Comparison of ENCODE assay signal across 20 cellular contexts in genomic region chr14:33781267-33781666, GRCh38.
DNase-seq lines count a peak whose midpoint lies in the region; ATAC-seq, FAIRE-seq and TF ChIP-seq lines count a peak whose summit lies in the region.
"Had no signal": no experiment of that assay in that cellular context is flagged by ENCODE, and none has a peak within 500 bp of the region (broad histone marks: within the 10 kb centered on the region; RNA-seq: fewer than 3 reads in every experiment).

No MANE protein-coding gene starts in this region.

- no peak overlapping the region for H3K4me3 Mint-ChIP-seq in MCF 10A (ENCODE audit: unreplicated experiment)
- H3K4me3 Mint-ChIP-seq: CD4-positive, CD25-positive, alpha-beta regulatory T cell had no signal

- DNase-seq in MCF 10A (ENCODE audit: unreplicated experiment) (peak; percentile 33), breast epithelium (ENCODE audit: low spot score in 2 of 2) (no peak), RPMI7951 (ENCODE audit: low read depth) (peak; percentile 79), fibroblast of gingiva (ENCODE audit: low read depth) (peak; percentile 59), NCI-H146 treated with DMSO at 0.1 percent for 48 hours (lab: John Stamatoyannopoulos, UW; ENCODE audit: unreplicated experiment) (no peak), HuH-7.5 (ENCODE audit: low spot score) (no peak), psoas muscle (no peak), small intestine (no peak)
- DNase-seq: BE2C; CD4-positive, CD25-positive, alpha-beta regulatory T cell; COR-L47; H7; Kasumi-1; NCI-H1417 treated with DMSO at 0.1 percent for 48 hours; NCI-H1930; NCI-H526; SJCRH30 had no signal

- H3K9me3 Mint-ChIP-seq in MCF 10A (ENCODE audit: unreplicated experiment) = no peaks in the 10 kb centered on the region
- H3K9me3 Mint-ChIP-seq: CD4-positive, CD25-positive, alpha-beta regulatory T cell had no signal

- ATAC-seq in psoas muscle = no peak

- BruUV-seq in MCF 10A (replicated peaks; lab: Mats Ljungman, UMichigan) = no TSS peak

- H3K27me3 Mint-ChIP-seq in MCF 10A (ENCODE audit: insufficient read depth, unreplicated experiment) = no peaks in the 10 kb centered on the region

- no peak overlapping the region for H3K27ac Mint-ChIP-seq in MCF 10A (ENCODE audit: low read depth, unreplicated experiment)
- H3K27ac Mint-ChIP-seq: CD4-positive, CD25-positive, alpha-beta regulatory T cell had no signal

- H3K36me3 ChIP-seq in breast epithelium (no peaks in the 10 kb centered on the region), psoas muscle (ENCODE audit: insufficient read depth in 1 of 2, low read depth in 1 of 2) (no peaks in the 10 kb centered on the region), small intestine (ENCODE audit: control insufficient read depth in 2 of 2, insufficient read depth in 2 of 2, low read length in 2 of 2) (no peaks in the 10 kb centered on the region)
- H3K36me3 ChIP-seq: BE2C, SJCRH30 had no signal

- TF ChIP-seq CTCF in MCF 10A (IDR thresholded peaks at IDR 0.05; ENCODE audit: unreplicated experiment) = no peak
- no peak for TF ChIP-seq CTCF in breast epithelium (IDR thresholded peaks at IDR 0.05)
- TF ChIP-seq CTCF in psoas muscle (IDR thresholded peaks at IDR 0.05) = no peak

- CTCF ChIA-PET in MCF 10A (lab: Yijun Ruan, JAX) = interaction anchor here (0.7 to 2.5 kb wide), 2 partner anchors 11 to 65 kb away, joined by 4 to 14 read pairs; no protein-coding TSS in a partner anchor

- H3K4me3 ChIP-seq in breast epithelium = no peak overlapping the region
- H3K4me3 ChIP-seq in psoas muscle = no peak overlapping the region
- H3K4me3 ChIP-seq in small intestine (ENCODE audit: low read depth in 1 of 2, low read length in 2 of 2) = no peak overlapping the region
- H3K4me3 ChIP-seq: SJCRH30 had no signal

- no peak for FAIRE-seq in small intestine (lab: Jason Lieb, UNC)
- FAIRE-seq: GM12892, GM18507 had no signal

- POLR2A ChIA-PET in MCF 10A (lab: Yijun Ruan, JAX) = no interaction called here

- H3K4me1 ChIP-seq in breast epithelium = no peaks in the 10 kb centered on the region
- H3K4me1 ChIP-seq in psoas muscle = no peaks in the 10 kb centered on the region
- H3K4me1 ChIP-seq in small intestine (ENCODE audit: control insufficient read depth in 2 of 2, insufficient read depth in 1 of 2, low read depth in 1 of 2, low read length in 1 of 2) = no peaks in the 10 kb centered on the region

- 87 to 92% (median 89%) methylated on average over 2 of the region's 2 CpGs for WGBS in psoas muscle, 3 donors
- WGBS in small intestine, 3 donors = 62 to 79% (median 70%) methylated on average over 2 of the region's 2 CpGs

- peaks cover 18% of the 10 kb centered on the region for H3K4me1 Mint-ChIP-seq in MCF 10A (ENCODE audit: insufficient read depth, unreplicated experiment)
- H3K4me1 Mint-ChIP-seq: CD4-positive, CD25-positive, alpha-beta regulatory T cell had no signal

- no peak for TF ChIP-seq POLR2A in breast epithelium (IDR thresholded peaks at IDR 0.05)

- H3K27ac ChIP-seq in breast epithelium (no peak overlapping the region), psoas muscle (no peak overlapping the region), small intestine (ENCODE audit: low read depth in 1 of 2, low read length in 1 of 2) (no peak overlapping the region)
- H3K27ac ChIP-seq: 22Rv1, SJCRH30 had no signal

- H3K9me3 ChIP-seq in breast epithelium (no peaks in the 10 kb centered on the region), psoas muscle (no peaks in the 10 kb centered on the region), small intestine (ENCODE audit: control insufficient read depth, low read depth) (no peaks in the 10 kb centered on the region)
- H3K9me3 ChIP-seq: BE2C, SJCRH30 had no signal

- no peaks in the 10 kb centered on the region for H3K27me3 ChIP-seq in breast epithelium
- H3K27me3 ChIP-seq in psoas muscle (ENCODE audit: insufficient read depth in 3 of 3, low read length in 2 of 3) = no peaks in the 10 kb centered on the region
- no peaks in the 10 kb centered on the region for H3K27me3 ChIP-seq in small intestine (ENCODE audit: control insufficient read depth in 2 of 2, insufficient read depth in 2 of 2, low read length in 2 of 2)
- H3K27me3 ChIP-seq: BE2C, SJCRH30 had no signal

- intact Hi-C loops in MCF 10A (cut with micrococcal nuclease) = no loop called here
- intact Hi-C loops in breast epithelium (cut with DNase I; ENCODE audit: low total_unique reads) = loop anchor here (10.0 kb wide), 1 partner anchor 1206 kb away; no protein-coding TSS in a partner anchor
- intact Hi-C loops in psoas muscle (cut with DNase I) = no loop called here

- H3K36me3 Mint-ChIP-seq in MCF 10A (ENCODE audit: insufficient read depth, unreplicated experiment) = no peaks in the 10 kb centered on the region
- H3K36me3 Mint-ChIP-seq: CD4-positive, CD25-positive, alpha-beta regulatory T cell had no signal

Comparison
In these comparisons a context has a peak if more than half of its experiments do, and no peak if none do; other contexts are left out.
1. DNase-seq: peak in MCF 10A (single experiment), RPMI7951 (single experiment) and fibroblast of gingiva (single experiment); none in breast epithelium (0 of 2), NCI-H146 treated with DMSO at 0.1 percent for 48 hours (single experiment), HuH-7.5 (single experiment), psoas muscle (0 of 2) and small intestine (single experiment).